1 cellular context compared by ENCODE assay signal in genomic region chr9:93508207-93508606, GRCh38.
TF ChIP-seq lines count a peak whose summit lies in the region.

No MANE protein-coding gene starts in this region.

TF ChIP-seq in A549, 52 proteins besides CTCF, POLR2A, EP300 and RAD21 (continued from another document):
- no peak for TF ChIP-seq REST (IDR thresholded peaks at IDR 0.05)
- no peak for TF ChIP-seq ZSCAN20 (CRISPR knock-in tag; IDR thresholded peaks at IDR 0.05)
- no peak for TF ChIP-seq JUNB (IDR thresholded peaks at IDR 0.05)
